In genomic region chr9:132892383-132892782, GRCh38 we compare ENCODE assay signal across 19 cellular contexts. TPM values are rescaled to one million over a fixed set of nuclear protein-coding genes. Genes with fewer than 3 reads are reported as not detected.
"Had no signal": no experiment of that assay in that cellular context is flagged by ENCODE, and none has a peak within 500 bp of the region (broad histone marks: within the 10 kb centered on the region; RNA-seq: fewer than 3 reads in every experiment).

No MANE protein-coding gene starts in this region.

- DNase-seq: activated CD8-positive, alpha-beta memory T cell treated with anti-CD3 and anti-CD28 coated beads, Interleukin-2, amount 10 ng/mL, durations not matched to agents 7 days and 5 days; activated gamma-delta T cell; activated T-cell treated with anti-CD3 and anti-CD28 coated beads, Interleukin-2, amount 50 U/mL, for 1 hour; cortex of kidney; effector CD8-positive, alpha-beta T cell; esophagus squamous epithelium; hypothalamus; kidney; left ventricle myocardium superior; nucleus accumbens; small intestine; stimulated activated naive CD8-positive, alpha-beta T cell treated with anti-CD3 and anti-CD28 coated beads, Interleukin-15, amount 100 ng/mL, for 72 hours; T-cell had no signal

- H3K27me3 Mint-ChIP-seq: activated CD4-positive, alpha-beta memory T cell treated with anti-CD3 and anti-CD28 coated beads for 36 hours; activated CD8-positive, alpha-beta memory T cell treated with anti-CD3 and anti-CD28 coated beads, Interleukin-2, amount 10 ng/mL, durations not matched to agents 7 days and 5 days; central memory CD8-positive, alpha-beta T cell; stimulated activated naive CD8-positive, alpha-beta T cell treated with anti-CD3 and anti-CD28 coated beads, Interleukin-15, amount 100 ng/mL, for 72 hours; T-cell had no signal

- H3K27me3 ChIP-seq: esophagus squamous epithelium had no signal

- H3K4me1 Mint-ChIP-seq: nephron had no signal

- H3K9me3 Mint-ChIP-seq: activated CD4-positive, alpha-beta memory T cell treated with anti-CD3 and anti-CD28 coated beads for 36 hours; activated naive CD4-positive, alpha-beta T cell treated with anti-CD3 and anti-CD28 coated beads, Interleukin-2, amount 50 U/mL, for 72 hours; central memory CD8-positive, alpha-beta T cell; nephron; stimulated activated naive CD8-positive, alpha-beta T cell treated with anti-CD3 and anti-CD28 coated beads, Interleukin-15, amount 100 ng/mL, for 72 hours; T-cell had no signal

- H3K27ac Mint-ChIP-seq: activated CD4-positive, alpha-beta memory T cell treated with anti-CD3 and anti-CD28 coated beads for 36 hours; activated CD8-positive, alpha-beta memory T cell treated with anti-CD3 and anti-CD28 coated beads, Interleukin-2, amount 10 ng/mL, durations not matched to agents 7 days and 5 days; nephron; stimulated activated naive CD8-positive, alpha-beta T cell treated with anti-CD3 and anti-CD28 coated beads, Interleukin-15, amount 100 ng/mL, for 72 hours; T-cell had no signal

- H3K9me3 ChIP-seq: esophagus squamous epithelium had no signal

- H3K4me3 ChIP-seq: esophagus squamous epithelium had no signal

- ATAC-seq: activated CD8-positive, alpha-beta memory T cell treated with anti-CD3 and anti-CD28 coated beads, Interleukin-2, amount 10 ng/mL, durations not matched to agents 7 days and 5 days; activated naive CD4-positive, alpha-beta T cell treated with anti-CD3 and anti-CD28 coated beads, Interleukin-2, amount 50 U/mL, for 72 hours; left ventricle myocardium superior; stimulated activated naive CD8-positive, alpha-beta T cell treated with anti-CD3 and anti-CD28 coated beads, Interleukin-15, amount 100 ng/mL, for 72 hours; T-cell had no signal

- H3K36me3 Mint-ChIP-seq: activated naive CD4-positive, alpha-beta T cell treated with anti-CD3 and anti-CD28 coated beads, Interleukin-2, amount 50 U/mL, for 72 hours had no signal

- H3K4me3 Mint-ChIP-seq: activated CD4-positive, alpha-beta memory T cell treated with anti-CD3 and anti-CD28 coated beads for 36 hours; activated CD8-positive, alpha-beta memory T cell treated with anti-CD3 and anti-CD28 coated beads, Interleukin-2, amount 10 ng/mL, durations not matched to agents 7 days and 5 days; central memory CD8-positive, alpha-beta T cell; nephron; stimulated activated naive CD8-positive, alpha-beta T cell treated with anti-CD3 and anti-CD28 coated beads, Interleukin-15, amount 100 ng/mL, for 72 hours; T-cell had no signal

RNA-seq across cellular contexts. Expression of gene AK8, which starts 14.3 kb away (rescaled TPM):
- total RNA-seq: activated naive CD4-positive, alpha-beta T cell treated with anti-CD3 and anti-CD28 coated beads, Interleukin-2, amount 50 U/mL, for 72 hours; endothelial cell of umbilical vein; fibroblast of villous mesenchyme; T-cell had no signal
